15 cellular contexts compared by ENCODE assay signal in the genomic region with DNA sequence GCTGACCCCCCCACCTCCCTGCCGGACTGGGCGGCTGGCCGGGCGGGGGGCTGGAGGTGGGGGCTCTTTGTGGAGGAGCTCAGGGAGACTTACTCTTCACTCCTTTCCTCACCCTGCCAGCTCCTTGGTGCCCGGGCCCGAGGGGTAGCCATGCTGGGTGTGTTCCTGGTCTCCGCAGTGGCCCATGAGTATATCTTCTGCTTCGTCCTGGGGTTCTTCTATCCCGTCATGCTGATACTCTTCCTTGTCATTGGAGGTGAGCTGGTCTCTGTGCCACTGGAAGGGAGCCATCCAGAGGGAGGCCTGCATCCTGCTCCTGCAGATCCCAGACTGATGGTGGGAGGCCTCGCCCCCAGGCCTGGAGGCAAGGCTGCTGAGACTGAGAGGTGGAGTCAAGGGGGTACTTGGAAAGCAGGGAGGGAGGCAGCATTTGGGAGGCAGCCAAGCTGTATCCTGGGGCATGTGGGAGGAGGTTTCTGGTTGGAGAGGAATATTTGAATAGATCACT. TPM values are rescaled to one million over a fixed set of nuclear protein-coding genes. Genes with fewer than 3 reads are reported as not detected.
DNase-seq lines count a peak whose midpoint lies in the region; FAIRE-seq and TF ChIP-seq lines count a peak whose summit lies in the region.
"Had no signal": no experiment of that assay in that cellular context is flagged by ENCODE, and none has a peak within 500 bp of the region (broad histone marks: within the 10 kb centered on the region; RNA-seq: fewer than 3 reads in every experiment).

No MANE protein-coding gene starts in this region.

- no peak overlapping the region for H3K4me3 ChIP-seq in H7 (ENCODE audit: insufficient read depth, low read depth, low read length)
- peak overlapping the region; percentile 46 for H3K4me3 ChIP-seq in SK-N-MC
- no peak overlapping the region for H3K4me3 ChIP-seq in mesenchymal stem cell (ENCODE audit: insufficient read depth in 1 of 2, low read depth in 1 of 2, low read length in 2 of 2)
- H3K4me3 ChIP-seq in MM.1S (ENCODE audit: low read length), result no peak overlapping the region
- no peak overlapping the region for H3K4me3 ChIP-seq in small intestine (ENCODE audit: low read depth in 1 of 2, low read length in 2 of 2)
- H3K4me3 ChIP-seq: esophagus squamous epithelium had no signal

- 92% methylated on average over 6 of the region's 10 CpGs for WGBS in mesenchymal stem cell
- 92 to 97% (median 97%) methylated on average over 10 of the region's 10 CpGs for WGBS in small intestine, 3 donors

- H3K4me1 ChIP-seq in mesenchymal stem cell (ENCODE audit: control insufficient read depth, insufficient read depth, low read depth, low read length) (peaks cover 5% of the 10 kb centered on the region), MM.1S (ENCODE audit: low read length) (no peaks in the 10 kb centered on the region), small intestine (ENCODE audit: control insufficient read depth in 2 of 2, insufficient read depth in 1 of 2, low read depth in 1 of 2, low read length in 1 of 2) (no peaks in the 10 kb centered on the region)
- H3K4me1 ChIP-seq: esophagus squamous epithelium had no signal

- FAIRE-seq in small intestine (lab: Jason Lieb, UNC), result no peak
- FAIRE-seq: colon had no signal

- TF ChIP-seq CTCF in MM.1S (IDR thresholded peaks at IDR 0.05; ENCODE audit: low read length), result no peak

- H2BK120ac ChIP-seq in mesenchymal stem cell (ENCODE audit: low read depth, low read length), result no peak overlapping the region

- in situ Hi-C loops in Caki2 (cut with HindIII; ENCODE audit: low pct_unique_long_range_greater_than_20kb, low sequenced_read_pairs), result no loop called here

- no peak overlapping the region for H3K18ac ChIP-seq in mesenchymal stem cell (ENCODE audit: low read depth in 1 of 2, low read length in 2 of 2)

- H2AK5ac ChIP-seq in mesenchymal stem cell (ENCODE audit: low read length, severe bottlenecking), result no peak overlapping the region

- no peak overlapping the region for H2AFZ ChIP-seq in mesenchymal stem cell (ENCODE audit: low read depth, low read length)
- H2AFZ ChIP-seq in MM.1S (ENCODE audit: low read length), result no peak overlapping the region

- H2BK15ac ChIP-seq in mesenchymal stem cell (ENCODE audit: low read depth, poor library complexity, severe bottlenecking), result peak overlapping the region; percentile 67

- no peaks in the 10 kb centered on the region for H3F3A ChIP-seq in MM.1S (ENCODE audit: insufficient read depth, low read length)

- H3K14ac ChIP-seq in mesenchymal stem cell (ENCODE audit: low read length in 2 of 2), result no peak overlapping the region

- no peak overlapping the region for H3K9ac ChIP-seq in SK-N-MC (ENCODE audit: insufficient read length)
- no peak overlapping the region for H3K9ac ChIP-seq in mesenchymal stem cell (ENCODE audit: low read length)
- H3K9ac ChIP-seq in MM.1S (ENCODE audit: low read length), result no peak overlapping the region

- no peak overlapping the region for H2BK12ac ChIP-seq in mesenchymal stem cell (ENCODE audit: low read length in 2 of 2)

- no peaks in the 10 kb centered on the region for H3K79me1 ChIP-seq in mesenchymal stem cell (replicated peaks; ENCODE audit: low read length, poor library complexity, severe bottlenecking)

- peak overlapping the region in 1 of 2 experiments; percentile 48 for H3K23ac ChIP-seq in mesenchymal stem cell (ENCODE audit: low read length in 2 of 2)

- H3K27ac ChIP-seq in SK-N-MC, result peak overlapping the region; percentile 67; the same call in 1 of the 2 replicates
- H3K27ac ChIP-seq in mesenchymal stem cell (ENCODE audit: low read length, poor library complexity, severe bottlenecking), result no peak overlapping the region
- no peak overlapping the region for H3K27ac ChIP-seq in MM.1S (ENCODE audit: low read length)
- H3K27ac ChIP-seq in small intestine (ENCODE audit: low read depth in 1 of 2, low read length in 1 of 2), result no peak overlapping the region
- H3K27ac ChIP-seq: esophagus squamous epithelium had no signal

- no peaks in the 10 kb centered on the region for H3K9me3 ChIP-seq in SK-N-MC (ENCODE audit: low read depth, low read length)
- no peaks in the 10 kb centered on the region for H3K9me3 ChIP-seq in mesenchymal stem cell (ENCODE audit: control insufficient read depth, low read length)
- no peaks in the 10 kb centered on the region for H3K9me3 ChIP-seq in MM.1S (replicated peaks; ENCODE audit: insufficient read depth, low read length)
- H3K9me3 ChIP-seq in small intestine (ENCODE audit: control insufficient read depth, low read depth), result no peaks in the 10 kb centered on the region
- H3K9me3 ChIP-seq: esophagus squamous epithelium had no signal

- H3K4ac ChIP-seq in mesenchymal stem cell (ENCODE audit: low read depth in 1 of 2, low read length in 2 of 2), result no peak overlapping the region

- H4K20me1 ChIP-seq in MM.1S (ENCODE audit: insufficient read depth, low read length), result no peaks in the 10 kb centered on the region

- H3K79me2 ChIP-seq in MM.1S (ENCODE audit: low read length), result no peaks in the 10 kb centered on the region

- H4K91ac ChIP-seq in mesenchymal stem cell (ENCODE audit: low read length), result no peak overlapping the region

- no peak overlapping the region for H2BK5ac ChIP-seq in mesenchymal stem cell (ENCODE audit: low read depth, low read length, poor library complexity, severe bottlenecking)

- H3K4me2 ChIP-seq in mesenchymal stem cell (ENCODE audit: low read length, poor library complexity, severe bottlenecking) (no peak overlapping the region), MM.1S (ENCODE audit: low read depth, low read length) (no peak overlapping the region)

- no peaks in the 10 kb centered on the region for H3K36me3 ChIP-seq in H7 (replicated peaks; ENCODE audit: control insufficient read depth, insufficient read depth, low read length)
- H3K36me3 ChIP-seq in SK-N-MC (ENCODE audit: insufficient read depth, low read length), result no peaks in the 10 kb centered on the region
- no peaks in the 10 kb centered on the region for H3K36me3 ChIP-seq in mesenchymal stem cell (ENCODE audit: control insufficient read depth in 1 of 2, insufficient read depth in 2 of 2, low read depth in 1 of 2, low read length in 2 of 2)
- H3K36me3 ChIP-seq in MM.1S (replicated peaks; ENCODE audit: insufficient read depth, low read length), result no peaks in the 10 kb centered on the region
- no peaks in the 10 kb centered on the region for H3K36me3 ChIP-seq in small intestine (ENCODE audit: control insufficient read depth in 2 of 2, insufficient read depth in 2 of 2, low read length in 2 of 2)
- H3K36me3 ChIP-seq: esophagus squamous epithelium had no signal

- no peaks in the 10 kb centered on the region for H3K9me2 ChIP-seq in MM.1S (replicated peaks; ENCODE audit: insufficient read depth, low read length)

- DNase-seq in Caki2 (ENCODE audit: low read depth), result peak; percentile 15
- peak; percentile 19 for DNase-seq in H7
- peak; percentile 95 for DNase-seq in SK-N-MC (ENCODE audit: low read depth, low spot score)
- DNase-seq in mesenchymal stem cell, result no peak
- DNase-seq in MM.1S, result no peak
- DNase-seq in small intestine, result no peak
- no peak for DNase-seq in NK-92 (lab: John Stamatoyannopoulos, UW; ENCODE audit: unreplicated experiment)
- DNase-seq in stimulated activated CD4-positive, alpha-beta T cell treated with anti-CD3 and anti-CD28 coated beads, Interleukin-2, amount 100 ng/mL, for 48 hours, result no peak
- DNase-seq: esophagus squamous epithelium; KG1; NCI-H1436 treated with DMSO at 0.1 percent for 48 hours; NK-92 treated with Interleukin-12 subunit alpha and Interleukin-12 subunit beta, amount 100 ng/mL, for 24 hours had no signal

- peaks cover 3% of the 10 kb centered on the region for H3K27me3 ChIP-seq in H7 (ENCODE audit: control insufficient read depth, insufficient read depth, low read length)
- H3K27me3 ChIP-seq in mesenchymal stem cell (ENCODE audit: control insufficient read depth in 1 of 2, insufficient read depth in 1 of 2, low read length in 2 of 2), result peaks cover 0 to 4% of the 10 kb centered on the region in 2 experiments
- no peaks in the 10 kb centered on the region for H3K27me3 ChIP-seq in MM.1S (replicated peaks; ENCODE audit: insufficient read depth, low read length)
- H3K27me3 ChIP-seq in small intestine (ENCODE audit: control insufficient read depth in 2 of 2, insufficient read depth in 2 of 2, low read length in 2 of 2), result no peaks in the 10 kb centered on the region
- H3K27me3 ChIP-seq: esophagus squamous epithelium had no signal

- no peak overlapping the region for H4K8ac ChIP-seq in mesenchymal stem cell (ENCODE audit: low read length)

RNA-seq across cellular contexts. Expression of a gene that starts 19.7 kb away (rescaled TPM):
- total RNA-seq in Caki2 (2014; rRNA removed; shearing (Covaris generic); ENCODE audit: low replicate concordance), result not detected in 2 replicates
- not detected in 2 replicates for total RNA-seq in H7 (2014; rRNA removed; shearing (Covaris generic))
- 0.03 TPM for polyA plus RNA-seq in mesenchymal stem cell (2013, experiment 1 of 2)
- polyA plus RNA-seq in mesenchymal stem cell (2013, experiment 2 of 2), result not detected
- polyA plus RNA-seq in small intestine, result 10 to 100 TPM in 2 of 3 donors, 1 to 10 TPM in 1; 4.2 to 94.0 (median 77.4) TPM
- total RNA-seq: esophagus squamous epithelium, SK-MEL-5 had no signal
- polyA plus RNA-seq: CD14-positive monocyte had no signal

RNA-seq across cellular contexts. Expression of a gene that starts 25.5 kb away (rescaled TPM):
- 265 TPM in 2 replicates for total RNA-seq in Caki2 (2014; rRNA removed; shearing (Covaris generic); ENCODE audit: low replicate concordance)
- total RNA-seq in H7 (2014; rRNA removed; shearing (Covaris generic)), result 10.8 and 17.5 TPM in 2 replicates
- 54.0 TPM for polyA plus RNA-seq in mesenchymal stem cell (2013, experiment 1 of 2)
- polyA plus RNA-seq in mesenchymal stem cell (2013, experiment 2 of 2), result 54.6 TPM
- polyA plus RNA-seq in small intestine, result 100 to 1,000 TPM in 1 of 3 donors, 1 to 10 TPM in 2; 3.4 to 135 (median 8.4) TPM
- polyA plus RNA-seq: CD14-positive monocyte had no signal

RNA-seq across cellular contexts. Expression of a gene that starts 43.8 kb away (rescaled TPM):
- 35.2 and 48.2 TPM in 2 replicates for total RNA-seq in Caki2 (2014; rRNA removed; shearing (Covaris generic); ENCODE audit: low replicate concordance)
- total RNA-seq in H7 (2014; rRNA removed; shearing (Covaris generic)), result 8.3 and 8.7 TPM in 2 replicates
- 15.3 TPM for polyA plus RNA-seq in mesenchymal stem cell (2013, experiment 1 of 2)
- 14.7 TPM for polyA plus RNA-seq in mesenchymal stem cell (2013, experiment 2 of 2)
- polyA plus RNA-seq in small intestine, result 10 to 100 TPM; 19.7 to 37.6 (median 20.3) TPM

RNA-seq across cellular contexts. Expression of a gene that starts 57.5 kb away (rescaled TPM):
- 6.2 and 6.8 TPM in 2 replicates for total RNA-seq in Caki2 (2014; rRNA removed; shearing (Covaris generic); ENCODE audit: low replicate concordance)
- total RNA-seq in H7 (2014; rRNA removed; shearing (Covaris generic)), result 8.7 and 9.1 TPM in 2 replicates
- 8.0 TPM for polyA plus RNA-seq in mesenchymal stem cell (2013, experiment 1 of 2)
- 7.8 TPM for polyA plus RNA-seq in mesenchymal stem cell (2013, experiment 2 of 2)
- 1 to 10 TPM; 2.9 to 9.3 (median 4.9) TPM for polyA plus RNA-seq in small intestine

RNA-seq across cellular contexts. Expression of a gene that starts 57.7 kb away (rescaled TPM):
- 2.5 and 3.6 TPM in 2 replicates for total RNA-seq in Caki2 (2014; rRNA removed; shearing (Covaris generic); ENCODE audit: low replicate concordance)
- total RNA-seq in H7 (2014; rRNA removed; shearing (Covaris generic)), result 3.0 and 3.4 TPM in 2 replicates
- polyA plus RNA-seq in mesenchymal stem cell (2013, experiment 1 of 2), result 9.3 TPM
- polyA plus RNA-seq in mesenchymal stem cell (2013, experiment 2 of 2), result 8.4 TPM
- polyA plus RNA-seq in small intestine, result 10 to 100 TPM; 12.9 to 56.4 (median 20.5) TPM

Comparison
In these comparisons a context has a peak if more than half of its experiments do, and no peak if none do; other contexts are left out.
1. DNase-seq: peak in Caki2 (single experiment), H7 (single experiment) and SK-N-MC (single experiment); none in mesenchymal stem cell (single experiment), MM.1S (single experiment), small intestine (single experiment), NK-92 (single experiment) and stimulated activated CD4-positive, alpha-beta T cell treated with anti-CD3 and anti-CD28 coated beads, Interleukin-2, amount 100 ng/mL, for 48 hours (0 of 2).
2. RNA of a gene that starts 25.5 kb away (total RNA-seq): 265 TPM in Caki2; 10.8 to 17.5 TPM in H7; every median in the first group is over 10 times any median in the second.